In genomic region chr17:78460176-78460675, GRCh38 we compare ENCODE assay signal across 23 cellular contexts.
"Had no signal": no experiment of that assay in that cellular context is flagged by ENCODE, and none has a peak within 500 bp of the region (broad histone marks: within the 10 kb centered on the region; RNA-seq: fewer than 3 reads in every experiment).

No MANE protein-coding gene starts in this region.

- H3K4me3 ChIP-seq: ascending aorta, Peyer's patch, SJCRH30 had no signal

- H3K36me3 ChIP-seq: ascending aorta, Peyer's patch, SJCRH30 had no signal

- ATAC-seq: activated CD8-positive, alpha-beta memory T cell treated with anti-CD3 and anti-CD28 coated beads, Interleukin-2, amount 10 ng/mL, durations not matched to agents 7 days and 5 days; WTC11 had no signal

- H3K27me3 ChIP-seq: ascending aorta, Peyer's patch, SJCRH30 had no signal

- H3K4me1 ChIP-seq: ascending aorta, Peyer's patch had no signal

- DNase-seq: activated CD4-positive, alpha-beta T cell treated with anti-CD3 and anti-CD28 coated beads for 1 hour; activated CD4-positive, alpha-beta T cell treated with anti-CD3 and anti-CD28 coated beads, Interleukin-2, amount 10 ng/mL, durations not matched to agents 24 days and 14 days; activated CD4-positive, alpha-beta T cell treated with anti-CD3 and anti-CD28 coated beads, Interleukin-2, amount 50 U/mL, for 48 hours; activated CD8-positive, alpha-beta memory T cell treated with anti-CD3 and anti-CD28 coated beads, Interleukin-2, amount 10 ng/mL, durations not matched to agents 7 days and 5 days; activated effector memory CD4-positive, alpha-beta T cell treated with Interleukin-2 at 50 U/mL for 16 hours; activated naive CD4-positive, alpha-beta T cell; activated T-cell treated with anti-CD3 and anti-CD28 coated beads, Interleukin-2, amount 50 U/mL, for 24 hours; Karpas-422; MM.1S; NCI-H1105; NCI-H1436; NCI-H187; NCI-H2081; NCI-H510A treated with DMSO at 0.1 percent for 48 hours; NCI-H69; Peyer's patch; Right ventricle myocardium superior; SJCRH30; SK-N-SH; T-helper 9 cell had no signal

- H3K9ac ChIP-seq: SK-N-SH had no signal

- H3K9me3 ChIP-seq: ascending aorta, Peyer's patch, SJCRH30, SK-N-SH had no signal

- H3K4me2 ChIP-seq: SK-N-SH had no signal

- H3K27ac ChIP-seq: ascending aorta, Peyer's patch, RWPE1, SJCRH30 had no signal
